1 cellular context compared by ENCODE assay signal in genomic region chr19:34744896-34745690, GRCh38.
TF ChIP-seq lines count a peak whose summit lies in the region.

No MANE protein-coding gene starts in this region.

TF ChIP-seq in HepG2, 621 proteins besides CTCF, POLR2A, EP300 and RAD21 (continued from another document and continues in another):
- TF ChIP-seq ARID4A (CRISPR knock-in tag; IDR thresholded peaks at IDR 0.05; ENCODE audit: borderline replicate concordance) (0 out of 2 replicates have a peak, but pooled peaks have one; percentile 1), ZNF460 (CRISPR knock-in tag; IDR thresholded peaks at IDR 0.05; ENCODE audit: borderline replicate concordance) (no peak), ATF3 (CRISPR knock-in tag; IDR thresholded peaks at IDR 0.05) (peak; percentile 54), PLSCR1 (CRISPR knock-in tag; IDR thresholded peaks at IDR 0.05; ENCODE audit: borderline replicate concordance) (no peak), BCL6 (CRISPR knock-in tag; IDR thresholded peaks at IDR 0.05) (peak; percentile 40; the same call in 1 of the 2 replicates), CEBPB (IDR thresholded peaks at IDR 0.05; ENCODE audit: borderline replicate concordance, low read depth, low read length) (peak; percentile 96), ARID5B (CRISPR knock-in tag; IDR thresholded peaks at IDR 0.05) (peak; percentile 65), ZNF614 (CRISPR knock-in tag; IDR thresholded peaks at IDR 0.05; ENCODE audit: borderline replicate concordance) (0 out of 2 replicates have a peak, but pooled peaks have one; percentile 40), ZNF569 (CRISPR knock-in tag; IDR thresholded peaks at IDR 0.05; ENCODE audit: borderline replicate concordance) (no peak), FOXA3 (CRISPR knock-in tag; IDR thresholded peaks at IDR 0.05) (peak; percentile 66), ZNF512B (CRISPR knock-in tag; IDR thresholded peaks at IDR 0.05; ENCODE audit: borderline replicate concordance) (no peak), KAT8 (CRISPR knock-in tag; IDR thresholded peaks at IDR 0.05) (0 out of 2 replicates have a peak, but pooled peaks have one; percentile 18), ZNF234 (CRISPR knock-in tag; conservative IDR thresholded peaks at IDR 0.05) (no peak), CREM (IDR thresholded peaks at IDR 0.05) (0 out of 2 replicates have a peak, but pooled peaks have one; percentile 13), CREM (CRISPR knock-in tag; IDR thresholded peaks at IDR 0.05) (no peak), CBX1 (IDR thresholded peaks at IDR 0.05; ENCODE audit: low read depth) (no peak), MYPOP (CRISPR knock-in tag; IDR thresholded peaks at IDR 0.05) (no peak), GMEB1 (CRISPR knock-in tag; IDR thresholded peaks at IDR 0.05; ENCODE audit: borderline replicate concordance) (0 out of 2 replicates have a peak, but pooled peaks have one; percentile 14), TCF7 (IDR thresholded peaks at IDR 0.05; ENCODE audit: low read depth) (no peak), SRY (CRISPR knock-in tag; IDR thresholded peaks at IDR 0.05) (no peak), SMC3 (IDR thresholded peaks at IDR 0.05; ENCODE audit: low read length) (peak; percentile 4; the same call in 1 of the 2 replicates), DNMT3B (CRISPR knock-in tag; conservative IDR thresholded peaks at IDR 0.05) (no peak), NCOR1 (IDR thresholded peaks at IDR 0.05; ENCODE audit: borderline replicate concordance, low read length) (peak; percentile 59; the same call in 1 of the 2 replicates), SOX13 (IDR thresholded peaks at IDR 0.05) (no peak), SOX13 (CRISPR knock-in tag; conservative IDR thresholded peaks at IDR 0.05 in 1 of 2, IDR thresholded peaks at IDR 0.05 in 1 of 2) (peak in 1 of 2 experiments; percentile 72; a peak in 2 of 4 replicates), SNAPC5 (CRISPR knock-in tag; IDR thresholded peaks at IDR 0.05; ENCODE audit: borderline replicate concordance) (no peak), DPF2 (CRISPR knock-in tag; IDR thresholded peaks at IDR 0.05; ENCODE audit: borderline replicate concordance, low read depth) (no peak), MED1 (CRISPR knock-in tag; IDR thresholded peaks at IDR 0.05) (peak; percentile 5; the same call in 1 of the 2 replicates), ATF7 (IDR thresholded peaks at IDR 0.05) (peak; percentile 94), ATF7 (CRISPR knock-in tag; IDR thresholded peaks at IDR 0.05) (no peak), HNF1A (IDR thresholded peaks at IDR 0.05; ENCODE audit: low read depth) (no peak), HNF1A (CRISPR knock-in tag; IDR thresholded peaks at IDR 0.05; ENCODE audit: borderline replicate concordance) (no peak), ZNF850 (CRISPR knock-in tag; conservative IDR thresholded peaks at IDR 0.05) (no peak), SP5 (CRISPR knock-in tag; IDR thresholded peaks at IDR 0.05; ENCODE audit: borderline replicate concordance, low read depth) (no peak), CREB1 (IDR thresholded peaks at IDR 0.05) (peak; percentile 48; the same call in 1 of the 2 replicates), CREB1 (CRISPR knock-in tag; IDR thresholded peaks at IDR 0.05) (0 out of 2 replicates have a peak, but pooled peaks have one; percentile 25), ATF4 (CRISPR knock-in tag; IDR thresholded peaks at IDR 0.05) (peak in 1 of 2 experiments; percentile 92; a peak in 2 of 4 replicates), ZFP1 (CRISPR knock-in tag; IDR thresholded peaks at IDR 0.05) (no peak)
